ENCODE assay signal across 13 cellular contexts in the genomic region with DNA sequence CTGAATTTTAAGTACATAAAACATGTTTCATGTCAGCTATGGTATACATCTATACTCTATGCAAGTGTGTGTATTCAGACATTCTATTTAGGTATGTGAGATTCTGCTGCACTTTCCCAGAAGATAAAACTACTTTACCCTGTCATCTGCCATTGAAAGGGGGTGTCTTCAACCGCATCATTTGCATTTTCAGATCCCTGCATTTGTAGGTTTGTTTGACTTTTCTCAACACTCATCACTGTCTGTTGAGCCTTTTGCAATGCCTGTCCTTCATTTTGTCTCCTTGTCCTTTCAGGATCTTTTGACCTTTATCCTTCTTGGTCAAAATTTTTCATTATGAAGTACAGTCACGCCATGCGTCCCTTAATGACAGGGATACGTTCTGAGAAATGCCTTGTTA.
DNase-seq lines count a peak whose midpoint lies in the region; ATAC-seq and TF ChIP-seq lines count a peak whose summit lies in the region.
"Had no signal": no experiment of that assay in that cellular context is flagged by ENCODE, and none has a peak within 500 bp of the region (broad histone marks: within the 10 kb centered on the region; RNA-seq: fewer than 3 reads in every experiment).

No MANE protein-coding gene starts in this region.

- H3K4me3 Mint-ChIP-seq in stimulated activated naive CD8-positive, alpha-beta T cell treated with anti-CD3 and anti-CD28 coated beads, Interleukin-15, amount 100 ng/mL, for 72 hours = no peak overlapping the region

- H3K27me3 Mint-ChIP-seq in stimulated activated naive CD8-positive, alpha-beta T cell treated with anti-CD3 and anti-CD28 coated beads, Interleukin-15, amount 100 ng/mL, for 72 hours = peaks cover 7% of the 10 kb centered on the region

- no peaks in the 10 kb centered on the region for H3K4me1 Mint-ChIP-seq in stimulated activated naive CD8-positive, alpha-beta T cell treated with anti-CD3 and anti-CD28 coated beads, Interleukin-15, amount 100 ng/mL, for 72 hours

- H3K9me3 Mint-ChIP-seq in stimulated activated naive CD8-positive, alpha-beta T cell treated with anti-CD3 and anti-CD28 coated beads, Interleukin-15, amount 100 ng/mL, for 72 hours = peaks cover 0 to 7% of the 10 kb centered on the region in 2 donors

- H3K27ac Mint-ChIP-seq in stimulated activated naive CD8-positive, alpha-beta T cell treated with anti-CD3 and anti-CD28 coated beads, Interleukin-15, amount 100 ng/mL, for 72 hours = no peak overlapping the region

- DNase-seq in activated CD4-positive, CD25-positive, alpha-beta regulatory T cell treated with anti-CD3 and anti-CD28 coated beads, Interleukin-2, amount 50 U/mL, for 72 hours = no peak
- DNase-seq in NCI-H748 (lab: John Stamatoyannopoulos, UW; ENCODE audit: unreplicated experiment) = no peak
- DNase-seq in stimulated activated naive CD8-positive, alpha-beta T cell treated with anti-CD3 and anti-CD28 coated beads, Interleukin-15, amount 100 ng/mL, for 72 hours = no peak
- DNase-seq: activated CD4-positive, alpha-beta T cell treated with anti-CD3 and anti-CD28 coated beads, Interleukin-2, amount 50 U/mL, for 1 hour; brain microvascular endothelial cell; Calu3; effector CD4-positive, alpha-beta T cell; foreskin keratinocyte had no signal

- ATAC-seq in GM18498 (IDR thresholded peaks at IDR 0.05; ENCODE audit: unreplicated experiment) (peak; percentile 76), GM19463 (IDR thresholded peaks at IDR 0.05; ENCODE audit: unreplicated experiment) (peak; percentile 64), HG02870 (IDR thresholded peaks at IDR 0.05; ENCODE audit: unreplicated experiment) (peak; percentile 55), HG03575 (IDR thresholded peaks at IDR 0.05; ENCODE audit: extremely low read depth, insufficient number of reproducible peaks, low FRiP score, unreplicated experiment) (peak; percentile 72), SK-N-SH treated with all-trans-retinoic acid at 6 μM for 48 hours (no peak)
- ATAC-seq in stimulated activated naive CD8-positive, alpha-beta T cell treated with anti-CD3 and anti-CD28 coated beads, Interleukin-15, amount 100 ng/mL, for 72 hours = no peak
- ATAC-seq: foreskin keratinocyte had no signal

TF ChIP-seq in SK-N-SH treated with all-trans-retinoic acid at 6 μM for 48 hours, 23 proteins besides CTCF, POLR2A, EP300 and RAD21:
- TF ChIP-seq ZNF70 (CRISPR knock-in tag; IDR thresholded peaks at IDR 0.05) (no peak), OSR1 (CRISPR knock-in tag; IDR thresholded peaks at IDR 0.05) (no peak), TCF4 (CRISPR knock-in tag; IDR thresholded peaks at IDR 0.05; ENCODE audit: borderline replicate concordance) (no peak), CSDC2 (CRISPR knock-in tag; IDR thresholded peaks at IDR 0.05) (no peak), GLIS3 (CRISPR knock-in tag; IDR thresholded peaks at IDR 0.05) (no peak), ZNF565 (CRISPR knock-in tag; conservative IDR thresholded peaks at IDR 0.05; ENCODE audit: low read depth) (no peak), SNAI2 (CRISPR knock-in tag; IDR thresholded peaks at IDR 0.05) (no peak), ESRRG (CRISPR knock-in tag; IDR thresholded peaks at IDR 0.05) (no peak), ZFP30 (CRISPR knock-in tag; IDR thresholded peaks at IDR 0.05) (no peak), ZC3H10 (CRISPR knock-in tag; IDR thresholded peaks at IDR 0.05) (no peak)
- TF ChIP-seq, protein P1, sequence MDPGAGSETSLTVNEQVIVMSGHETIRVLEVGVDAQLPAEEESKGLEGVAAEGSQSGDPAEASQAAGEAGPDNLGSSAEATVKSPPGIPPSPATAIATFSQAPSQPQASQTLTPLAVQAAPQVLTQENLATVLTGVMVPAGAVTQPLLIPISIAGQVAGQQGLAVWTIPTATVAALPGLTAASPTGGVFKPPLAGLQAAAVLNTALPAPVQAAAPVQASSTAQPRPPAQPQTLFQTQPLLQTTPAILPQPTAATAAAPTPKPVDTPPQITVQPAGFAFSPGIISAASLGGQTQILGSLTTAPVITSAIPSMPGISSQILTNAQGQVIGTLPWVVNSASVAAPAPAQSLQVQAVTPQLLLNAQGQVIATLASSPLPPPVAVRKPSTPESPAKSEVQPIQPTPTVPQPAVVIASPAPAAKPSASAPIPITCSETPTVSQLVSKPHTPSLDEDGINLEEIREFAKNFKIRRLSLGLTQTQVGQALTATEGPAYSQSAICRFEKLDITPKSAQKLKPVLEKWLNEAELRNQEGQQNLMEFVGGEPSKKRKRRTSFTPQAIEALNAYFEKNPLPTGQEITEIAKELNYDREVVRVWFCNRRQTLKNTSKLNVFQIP (CRISPR knock-in tag; IDR thresholded peaks at IDR 0.05; ENCODE audit: borderline replicate concordance, low read depth) = no peak
- TF ChIP-seq, protein P2, sequence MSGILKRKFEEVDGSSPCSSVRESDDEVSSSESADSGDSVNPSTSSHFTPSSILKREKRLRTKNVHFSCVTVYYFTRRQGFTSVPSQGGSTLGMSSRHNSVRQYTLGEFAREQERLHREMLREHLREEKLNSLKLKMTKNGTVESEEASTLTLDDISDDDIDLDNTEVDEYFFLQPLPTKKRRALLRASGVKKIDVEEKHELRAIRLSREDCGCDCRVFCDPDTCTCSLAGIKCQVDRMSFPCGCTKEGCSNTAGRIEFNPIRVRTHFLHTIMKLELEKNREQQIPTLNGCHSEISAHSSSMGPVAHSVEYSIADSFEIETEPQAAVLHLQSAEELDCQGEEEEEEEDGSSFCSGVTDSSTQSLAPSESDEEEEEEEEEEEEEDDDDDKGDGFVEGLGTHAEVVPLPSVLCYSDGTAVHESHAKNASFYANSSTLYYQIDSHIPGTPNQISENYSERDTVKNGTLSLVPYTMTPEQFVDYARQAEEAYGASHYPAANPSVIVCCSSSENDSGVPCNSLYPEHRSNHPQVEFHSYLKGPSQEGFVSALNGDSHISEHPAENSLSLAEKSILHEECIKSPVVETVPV (CRISPR knock-in tag; IDR thresholded peaks at IDR 0.05) = no peak

Comparison
In these comparisons a context has a peak if more than half of its experiments do, and no peak if none do; other contexts are left out.
1. ATAC-seq: peak in GM18498 (single experiment), GM19463 (single experiment), HG02870 (single experiment) and HG03575 (single experiment); none in stimulated activated naive CD8-positive, alpha-beta T cell treated with anti-CD3 and anti-CD28 coated beads, Interleukin-15, amount 100 ng/mL, for 72 hours (single experiment) and SK-N-SH treated with all-trans-retinoic acid at 6 μM for 48 hours (single experiment).